8 cellular contexts compared by ENCODE assay signal in the genomic region with DNA sequence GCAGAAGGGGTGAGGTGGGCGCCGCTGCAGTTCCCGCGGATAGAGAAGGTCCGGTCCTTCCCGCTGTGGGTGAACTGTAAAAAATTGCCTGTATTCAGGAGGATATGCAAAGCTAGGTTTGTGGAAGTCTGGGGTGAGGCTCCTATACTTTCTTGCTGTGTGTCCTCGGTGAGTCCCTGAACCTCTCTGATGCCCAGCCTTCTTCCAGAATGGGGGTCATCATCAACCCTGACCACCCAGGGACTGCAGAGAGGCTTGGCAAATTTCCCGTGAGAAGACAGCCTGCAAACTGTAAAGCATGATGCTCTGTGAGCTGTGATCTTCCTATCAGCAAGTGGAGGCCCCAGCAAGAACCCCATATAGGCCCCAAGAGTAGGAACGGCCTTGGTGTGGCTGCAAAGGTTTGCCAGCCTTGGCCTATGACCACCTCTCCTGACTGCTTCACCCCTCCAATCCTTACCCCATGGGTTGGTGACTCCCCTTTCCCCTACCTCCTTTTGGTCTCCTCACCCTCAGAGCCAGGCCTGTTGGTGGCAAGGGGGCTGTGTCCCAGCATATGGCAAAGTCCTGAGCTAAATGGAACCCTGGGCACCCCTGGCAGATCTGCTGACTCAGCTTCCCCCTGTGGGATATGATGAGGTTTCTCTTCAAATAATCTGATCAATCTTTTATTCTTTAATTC. TPM values are rescaled to one million over a fixed set of nuclear protein-coding genes. Genes with fewer than 3 reads are reported as not detected.
DNase-seq lines count a peak whose midpoint lies in the region; ATAC-seq and TF ChIP-seq lines count a peak whose summit lies in the region.

No MANE protein-coding gene starts in this region.

- TF ChIP-seq POLR2A in adrenal gland (IDR thresholded peaks at IDR 0.05) = no peak

- peak overlapping the region in 1 of 5 donors; percentile 57 for H3K27ac ChIP-seq in adrenal gland
- peak overlapping the region; percentile 87 to 88 for H3K27ac ChIP-seq in aorta (ENCODE audit: low read depth in 1 of 2, low read length in 2 of 2)

- intact Hi-C loops in adrenal gland (cut with DNase I) (no loop called here), aorta (cut with DNase I) (loop anchor here (10.0 kb wide), 3 partner anchors 438 to 908 kb away; a partner anchor contains a TSS)

- peaks cover 22% of the 10 kb centered on the region for H3K36me3 Mint-ChIP-seq in memory B cell

- peak overlapping the region; percentile 85 for H3K27ac Mint-ChIP-seq in memory B cell

- H3K4me1 Mint-ChIP-seq in memory B cell = peaks cover 18% of the 10 kb centered on the region

- H3K4me1 ChIP-seq in adrenal gland (replicated peaks in 1 of 2) (peaks cover 8 to 11% of the 10 kb centered on the region in 2 donors), aorta (ENCODE audit: control insufficient read depth in 1 of 2, insufficient read depth in 2 of 2, low read length in 2 of 2) (no peaks in the 10 kb centered on the region)

- H3K27me3 ChIP-seq in adrenal gland = no peaks in the 10 kb centered on the region
- H3K27me3 ChIP-seq in aorta (ENCODE audit: control insufficient read depth in 1 of 2, insufficient read depth in 2 of 2, low read length in 1 of 2) = no peaks in the 10 kb centered on the region

- no peaks in the 10 kb centered on the region for H3K9me3 ChIP-seq in adrenal gland (replicated peaks in 1 of 3)
- H3K9me3 ChIP-seq in aorta (ENCODE audit: control insufficient read depth, low read length) = peaks cover 3% of the 10 kb centered on the region

- ATAC-seq in HG03103 (IDR thresholded peaks at IDR 0.05; ENCODE audit: low read depth, unreplicated experiment) = peak; percentile 2
- peak; percentile 14 for ATAC-seq in memory B cell (ENCODE audit: low read depth)
- no peak for ATAC-seq in aorta (ENCODE audit: low FRiP score)
- ATAC-seq in HG02870 (IDR thresholded peaks at IDR 0.05; ENCODE audit: unreplicated experiment) = no peak

- no peak for TF ChIP-seq CTCF in adrenal gland (IDR thresholded peaks at IDR 0.05)

- peak overlapping the region; percentile 91 for H3K4me3 Mint-ChIP-seq in memory B cell

- WGBS in adrenal gland, 4 donors = 3 to 40% (median 8%) methylated on average over 1 to 9 of the region's 9 CpGs
- WGBS in aorta, 2 donors = 3 to 4% methylated on average over 9 of the region's 9 CpGs

- H3K36me3 ChIP-seq in adrenal gland (replicated peaks in 1 of 2) = no peaks in the 10 kb centered on the region
- H3K36me3 ChIP-seq in aorta (ENCODE audit: control insufficient read depth in 1 of 2, insufficient read depth in 2 of 2, low read length in 1 of 2) = peaks cover 0 to 18% of the 10 kb centered on the region in 2 donors

- H3K27me3 Mint-ChIP-seq in memory B cell = no peaks in the 10 kb centered on the region

- H3K9me3 Mint-ChIP-seq in memory B cell = no peaks in the 10 kb centered on the region

- H3K4me3 ChIP-seq in adrenal gland = peak overlapping the region; percentile 28 to 89 (median 60)
- H3K4me3 ChIP-seq in aorta (ENCODE audit: low read length in 2 of 2) = peak overlapping the region; percentile 56 to 67

- DNase-seq in ELR (ENCODE audit: low read depth) (peak; percentile 23), adrenal gland (no peak), memory B cell (ENCODE audit: low spot score in 2 of 2) (no peak), aorta (peak in 1 of 2 donors; percentile 63), GM19240 (ENCODE audit: insufficient read length, low spot score) (no peak), SKM-1 (lab: John Stamatoyannopoulos, UW; ENCODE audit: unreplicated experiment) (no peak)

RNA-seq across cellular contexts. Expression of a gene that starts 0.8 kb away (rescaled TPM):
- total RNA-seq in adrenal gland = 10 to 100 TPM; 15.5 to 46.8 (median 19.3) TPM
- 10 to 100 TPM in 1 of 3 donors, 1 to 10 TPM in 2; 4.4 to 41.4 (median 6.2) TPM for polyA plus RNA-seq in adrenal gland
- 100 to 1,000 TPM; 141 to 336 TPM for total RNA-seq in aorta
- polyA plus RNA-seq in aorta = 10 to 100 TPM; 38.1 to 76.5 TPM

RNA-seq across cellular contexts. Expression of a gene that starts 31.0 kb away (rescaled TPM):
- total RNA-seq in adrenal gland (1 to 10 TPM in 3 of 8 donors, under 1 TPM in 1, not detected in 4; 0.23 to 5.2 (median 1.5) TPM), aorta (10 to 100 TPM in 1 of 2 donors, 1 to 10 TPM in 1; 5.9 to 27.8 TPM)
- polyA plus RNA-seq in adrenal gland (1 to 10 TPM in 1 of 3 donors, under 1 TPM in 2; 0.17 to 1.9 (median 0.40) TPM), aorta (1 to 10 TPM in 1 of 2 donors, under 1 TPM in 1; 0.72 to 2.0 TPM)

Comparison
In these comparisons a context has a peak if more than half of its experiments do, and no peak if none do; other contexts are left out.
1. ATAC-seq: peak in HG03103 (single experiment) and memory B cell (single experiment); none in aorta (single experiment) and HG02870 (single experiment).
2. intact Hi-C loops: an anchor here in aorta (10.0 kb wide); none called in adrenal gland.